10 cellular contexts compared by ENCODE assay signal in the genomic region with DNA sequence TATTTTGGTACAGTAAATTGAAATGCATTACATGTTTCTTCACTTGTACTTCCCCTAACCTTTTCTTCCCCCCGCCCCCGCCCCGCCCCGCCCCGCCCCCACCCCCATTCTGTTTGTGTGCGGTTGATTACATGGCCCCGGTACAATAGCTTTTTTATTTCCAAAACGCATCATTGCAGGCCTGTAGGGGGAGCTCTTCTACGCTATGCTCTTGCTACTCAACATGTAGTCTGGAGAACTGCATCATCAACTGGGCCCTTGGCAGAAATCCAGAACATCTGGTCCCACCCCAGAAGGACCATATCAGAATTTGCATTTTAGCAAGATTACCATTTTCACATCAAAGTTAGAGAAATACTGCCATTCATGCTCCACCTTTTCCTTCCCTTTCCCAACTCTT.
DNase-seq lines count a peak whose midpoint lies in the region; ATAC-seq, FAIRE-seq and TF ChIP-seq lines count a peak whose summit lies in the region.
"Had no signal": no experiment of that assay in that cellular context is flagged by ENCODE, and none has a peak within 500 bp of the region (broad histone marks: within the 10 kb centered on the region; RNA-seq: fewer than 3 reads in every experiment).

No MANE protein-coding gene starts in this region.

- H3F3A ChIP-seq in Loucy (ENCODE audit: low read depth): no peaks in the 10 kb centered on the region

- peak; percentile 11 to 21 for DNase-seq in NOMO-1 (lab: John Stamatoyannopoulos, UW; ENCODE audit: unreplicated experiment in 2 of 2)
- DNase-seq in NOMO-1 treated with dmso at 0.1 percent for 144 hours (lab: John Stamatoyannopoulos, UW; ENCODE audit: unreplicated experiment): no peak
- no peak for DNase-seq in chondrocyte (ENCODE audit: low spot score)
- DNase-seq in small intestine: peak; percentile 1

- no peaks in the 10 kb centered on the region for H4K20me1 ChIP-seq in Loucy (ENCODE audit: insufficient read depth, low read length, poor library complexity, severe bottlenecking)

- H3K4me1 ChIP-seq in Loucy (ENCODE audit: insufficient read depth, low read length, poor library complexity, severe bottlenecking) (no peaks in the 10 kb centered on the region), small intestine (ENCODE audit: control insufficient read depth in 2 of 2, insufficient read depth in 1 of 2, low read depth in 1 of 2, low read length in 1 of 2) (no peaks in the 10 kb centered on the region)
- H3K4me1 ChIP-seq: heart right ventricle had no signal

- H3K27ac Mint-ChIP-seq in chondrocyte (ENCODE audit: unreplicated experiment): no peak overlapping the region
- no peak overlapping the region for H3K27ac Mint-ChIP-seq in activated T-helper 17 cell treated with anti-CD3 and anti-CD28 coated beads, Interleukin-2, amount 50 U/mL, for 72 hours

- H3K4me3 ChIP-seq in Loucy (ENCODE audit: low read length, poor library complexity, severe bottlenecking) (no peak overlapping the region), small intestine (ENCODE audit: low read depth in 1 of 2, low read length in 2 of 2) (no peak overlapping the region)
- H3K4me3 ChIP-seq: heart right ventricle had no signal

- H3K36me3 Mint-ChIP-seq in chondrocyte (ENCODE audit: low read depth): no peaks in the 10 kb centered on the region
- H3K36me3 Mint-ChIP-seq in activated T-helper 17 cell treated with anti-CD3 and anti-CD28 coated beads, Interleukin-2, amount 50 U/mL, for 72 hours (ENCODE audit: low read depth): no peaks in the 10 kb centered on the region

- H3K4me1 Mint-ChIP-seq in chondrocyte (ENCODE audit: low read depth): no peaks in the 10 kb centered on the region
- no peaks in the 10 kb centered on the region for H3K4me1 Mint-ChIP-seq in activated T-helper 17 cell treated with anti-CD3 and anti-CD28 coated beads, Interleukin-2, amount 50 U/mL, for 72 hours

- 7 to 28% (median 16%) methylated on average over 5 to 9 of the region's 9 CpGs for WGBS in small intestine, 3 donors

- H3K9me3 ChIP-seq in Loucy (ENCODE audit: insufficient read depth, low read depth, low read length): no peaks in the 10 kb centered on the region
- no peaks in the 10 kb centered on the region for H3K9me3 ChIP-seq in small intestine (ENCODE audit: control insufficient read depth, low read depth)
- H3K9me3 ChIP-seq: heart right ventricle had no signal

- H3K9me3 Mint-ChIP-seq in chondrocyte (ENCODE audit: low read depth): no peaks in the 10 kb centered on the region
- no peaks in the 10 kb centered on the region for H3K9me3 Mint-ChIP-seq in activated T-helper 17 cell treated with anti-CD3 and anti-CD28 coated beads, Interleukin-2, amount 50 U/mL, for 72 hours

- no peak overlapping the region for H3K4me2 ChIP-seq in Loucy (ENCODE audit: low read depth, low read length, poor library complexity, severe bottlenecking)

- no peaks in the 10 kb centered on the region for H3K9me2 ChIP-seq in Loucy (replicated peaks; ENCODE audit: low read depth, low read length)

- FAIRE-seq in small intestine (lab: Jason Lieb, UNC): no peak

- peaks cover 6% of the 10 kb centered on the region for H3K27me3 Mint-ChIP-seq in chondrocyte (ENCODE audit: low read depth)
- no peaks in the 10 kb centered on the region for H3K27me3 Mint-ChIP-seq in activated T-helper 17 cell treated with anti-CD3 and anti-CD28 coated beads, Interleukin-2, amount 50 U/mL, for 72 hours

- H3K79me2 ChIP-seq in Loucy (ENCODE audit: insufficient read depth, low read length): no peaks in the 10 kb centered on the region

- H3K4me3 Mint-ChIP-seq in chondrocyte (ENCODE audit: unreplicated experiment): no peak overlapping the region
- no peak overlapping the region for H3K4me3 Mint-ChIP-seq in activated T-helper 17 cell treated with anti-CD3 and anti-CD28 coated beads, Interleukin-2, amount 50 U/mL, for 72 hours

- no peak for ATAC-seq in GM21447 (IDR thresholded peaks at IDR 0.05; ENCODE audit: unreplicated experiment)
- no peak for ATAC-seq in HG02571 (IDR thresholded peaks at IDR 0.05; ENCODE audit: unreplicated experiment)
- no peak for ATAC-seq in activated T-helper 17 cell treated with anti-CD3 and anti-CD28 coated beads, Interleukin-2, amount 50 U/mL, for 72 hours (replicated peaks)
- ATAC-seq: heart right ventricle had no signal

- no peak overlapping the region for H3K27ac ChIP-seq in small intestine (ENCODE audit: low read depth in 1 of 2, low read length in 1 of 2)
- H3K27ac ChIP-seq: heart right ventricle, VCaP had no signal

- H3K36me3 ChIP-seq in Loucy (ENCODE audit: insufficient read depth, low read length) (no peaks in the 10 kb centered on the region), small intestine (ENCODE audit: control insufficient read depth in 2 of 2, insufficient read depth in 2 of 2, low read length in 2 of 2) (no peaks in the 10 kb centered on the region)
- H3K36me3 ChIP-seq: heart right ventricle had no signal

- TF ChIP-seq CTCF in Loucy (conservative IDR thresholded peaks at IDR 0.05; ENCODE audit: low read length): peak; percentile 31; the same call in 1 of the 2 replicates
- TF ChIP-seq CTCF in chondrocyte (IDR thresholded peaks at IDR 0.05): peak; percentile 57

- H3K9ac ChIP-seq in Loucy (ENCODE audit: low read depth, low read length, poor library complexity, severe bottlenecking): no peak overlapping the region

- H2AFZ ChIP-seq in Loucy (ENCODE audit: low read length): no peak overlapping the region

- no peaks in the 10 kb centered on the region for H3K27me3 ChIP-seq in Loucy (ENCODE audit: insufficient read depth, low read length, poor library complexity, severe bottlenecking)
- no peaks in the 10 kb centered on the region for H3K27me3 ChIP-seq in small intestine (ENCODE audit: control insufficient read depth in 2 of 2, insufficient read depth in 2 of 2, low read length in 2 of 2)
- H3K27me3 ChIP-seq: heart right ventricle had no signal

Comparison
In these comparisons a context has a peak if more than half of its experiments do, and no peak if none do; other contexts are left out.
1. DNase-seq: peak in NOMO-1 (2 of 2) and small intestine (single experiment); none in NOMO-1 treated with dmso at 0.1 percent for 144 hours (single experiment) and chondrocyte (single experiment).